ENCODE assay signal across 18 cellular contexts in genomic region chr1:4144349-4144971, GRCh38.
DNase-seq lines count a peak whose midpoint lies in the region; ATAC-seq, FAIRE-seq and TF ChIP-seq lines count a peak whose summit lies in the region.
"Had no signal": no experiment of that assay in that cellular context is flagged by ENCODE, and none has a peak within 500 bp of the region (broad histone marks: within the 10 kb centered on the region; RNA-seq: fewer than 3 reads in every experiment).

No MANE protein-coding gene starts in this region.

- no peaks in the 10 kb centered on the region for H3K9me3 ChIP-seq in pancreas

- no peak overlapping the region for H3K4me3 Mint-ChIP-seq in activated T-helper 17 cell treated with anti-CD3 and anti-CD28 coated beads, Interleukin-2, amount 50 U/mL, for 72 hours

- H3K9me3 Mint-ChIP-seq in activated T-helper 17 cell treated with anti-CD3 and anti-CD28 coated beads, Interleukin-2, amount 50 U/mL, for 72 hours = no peaks in the 10 kb centered on the region

- intact Hi-C loops in pancreas (cut with DNase I) = no loop called here

- H3K4me1 Mint-ChIP-seq in activated T-helper 17 cell treated with anti-CD3 and anti-CD28 coated beads, Interleukin-2, amount 50 U/mL, for 72 hours = no peaks in the 10 kb centered on the region

- 75 to 91% methylated on average over 6 of the region's 6 CpGs for WGBS in pancreas, 2 donors

- H3K36me3 ChIP-seq in pancreas = no peaks in the 10 kb centered on the region

- H3K36me3 Mint-ChIP-seq in activated T-helper 17 cell treated with anti-CD3 and anti-CD28 coated beads, Interleukin-2, amount 50 U/mL, for 72 hours (ENCODE audit: low read depth) = no peaks in the 10 kb centered on the region

- ATAC-seq in activated T-helper 17 cell treated with anti-CD3 and anti-CD28 coated beads, Interleukin-2, amount 50 U/mL, for 72 hours (replicated peaks) = peak; percentile 23
- ATAC-seq in esophagus mucosa = peak; percentile 39
- ATAC-seq in pancreas = no peak
- no peak for ATAC-seq in GM18868 (IDR thresholded peaks at IDR 0.05; ENCODE audit: unreplicated experiment)

- DNase-seq in GM12892 (ENCODE audit: insufficient read length) (no peak), pancreas (no peak), NCI-H2029 (lab: John Stamatoyannopoulos, UW) (no peak), NCI-H1436 treated with DMSO at 0.1 percent for 48 hours (lab: John Stamatoyannopoulos, UW) (no peak)
- DNase-seq in activated T-cell treated with anti-CD3 and anti-CD28 coated beads, Interleukin-2, amount 50 U/mL, for 48 hours = no peak
- DNase-seq: C1 segment of cervical spinal cord, DND-41, GM23248, Kasumi-1, MM.1S, NCI-H1092 treated with DMSO at 0.1 percent for 48 hours, NCI-H1694 treated with DMSO at 0.1 percent for 48 hours, NCI-H226, NCI-H524 treated with DMSO at 0.1 percent for 48 hours had no signal

- no peak for TF ChIP-seq CTCF in pancreas (IDR thresholded peaks at IDR 0.05)

- no peak for TF ChIP-seq POLR2A in GM12892 (IDR thresholded peaks at IDR 0.05; ENCODE audit: low read depth, low read length)

- peaks cover 0 to 3% (median 0%) of the 10 kb centered on the region in 4 donors for H3K27me3 ChIP-seq in pancreas

- FAIRE-seq in GM12892 (lab: Jason Lieb, UNC) (peak; percentile 50), pancreas (lab: Jason Lieb, UNC) (peak; percentile 43)
- FAIRE-seq: G401.6 had no signal

- H3K4me1 ChIP-seq in pancreas = no peaks in the 10 kb centered on the region

- no peak overlapping the region for H3K4me3 ChIP-seq in pancreas
- H3K4me3 ChIP-seq: GM23248 had no signal

- H3K27ac ChIP-seq in pancreas = no peak overlapping the region
- H3K27ac ChIP-seq: GM23248 had no signal

- no peak overlapping the region for H3K27ac Mint-ChIP-seq in activated T-helper 17 cell treated with anti-CD3 and anti-CD28 coated beads, Interleukin-2, amount 50 U/mL, for 72 hours

- peaks cover 4% of the 10 kb centered on the region for H3K27me3 Mint-ChIP-seq in activated T-helper 17 cell treated with anti-CD3 and anti-CD28 coated beads, Interleukin-2, amount 50 U/mL, for 72 hours

Comparison
In these comparisons a context has a peak if more than half of its experiments do, and no peak if none do; other contexts are left out.
1. ATAC-seq: peak in activated T-helper 17 cell treated with anti-CD3 and anti-CD28 coated beads, Interleukin-2, amount 50 U/mL, for 72 hours (single experiment) and esophagus mucosa (single experiment); none in pancreas (0 of 4) and GM18868 (single experiment).